Comparison of ENCODE assay signal across 13 cellular contexts in genomic region chr1:6800728-6801127, GRCh38. TPM values are rescaled to one million over a fixed set of nuclear protein-coding genes. Genes with fewer than 3 reads are reported as not detected.
DNase-seq lines count a peak whose midpoint lies in the region; ATAC-seq and TF ChIP-seq lines count a peak whose summit lies in the region.
"Had no signal": no experiment of that assay in that cellular context is flagged by ENCODE, and none has a peak within 500 bp of the region (broad histone marks: within the 10 kb centered on the region; RNA-seq: fewer than 3 reads in every experiment).

No MANE protein-coding gene starts in this region.

- peak; percentile 24 for DNase-seq in KBM-7
- no peak for DNase-seq in colonic mucosa
- no peak for DNase-seq in mucosa of descending colon
- no peak for DNase-seq in dorsolateral prefrontal cortex
- no peak for DNase-seq in NCI-H146 treated with DMSO at 0.1 percent for 48 hours (lab: John Stamatoyannopoulos, UW; ENCODE audit: unreplicated experiment)
- DNase-seq in progenitor cell of endocrine pancreas (ENCODE audit: low spot score, unreplicated experiment), result no peak
- DNase-seq in activated naive CD4-positive, alpha-beta T cell (lab: John Stamatoyannopoulos, UW), result no peak
- DNase-seq: activated CD8-positive, alpha-beta T cell treated with anti-CD3 and anti-CD28 coated beads, Interleukin-2, amount 10 ng/mL, durations not matched to agents 7 days and 5 days; C1 segment of cervical spinal cord; NCI-H526 had no signal

- H3K9ac ChIP-seq in colonic mucosa (ENCODE audit: low read depth in 2 of 2, low read length in 2 of 2), result peak overlapping the region in 1 of 2 donors; percentile 3

- no peaks in the 10 kb centered on the region for H3K27me3 Mint-ChIP-seq in progenitor cell of endocrine pancreas
- H3K27me3 Mint-ChIP-seq: brain had no signal

- TF ChIP-seq CTCF in colonic mucosa (IDR thresholded peaks at IDR 0.05) (no peak), mucosa of descending colon (IDR thresholded peaks at IDR 0.05) (no peak), dorsolateral prefrontal cortex (IDR thresholded peaks at IDR 0.05 in 54 of 56, conservative IDR thresholded peaks at IDR 0.05 in 2 of 56; ENCODE audit: low read depth in 1 of 56, partially characterized antibody in 56 of 56) (no peak), progenitor cell of endocrine pancreas (IDR thresholded peaks at IDR 0.05; ENCODE audit: unreplicated experiment) (no peak)

- H3K4me1 Mint-ChIP-seq in progenitor cell of endocrine pancreas (ENCODE audit: low read depth), result peaks cover 14% of the 10 kb centered on the region

- peaks cover 2% of the 10 kb centered on the region for H3K36me3 Mint-ChIP-seq in progenitor cell of endocrine pancreas (ENCODE audit: insufficient read depth)

- H3K79me2 ChIP-seq in ACC112 (ENCODE audit: control insufficient read depth, insufficient read depth, low read length, unreplicated experiment), result peaks cover 57% of the 10 kb centered on the region

- H3K4me3 Mint-ChIP-seq in progenitor cell of endocrine pancreas (ENCODE audit: low read depth), result no peak overlapping the region
- H3K4me3 Mint-ChIP-seq: activated CD8-positive, alpha-beta T cell treated with anti-CD3 and anti-CD28 coated beads, Interleukin-2, amount 10 ng/mL, durations not matched to agents 7 days and 5 days; brain had no signal

- H3K9me3 ChIP-seq in colonic mucosa (no peaks in the 10 kb centered on the region), mucosa of descending colon (no peaks in the 10 kb centered on the region)
- H3K9me3 ChIP-seq: tibial nerve had no signal

- no peak overlapping the region for H2AFZ ChIP-seq in ACC112 (ENCODE audit: low read length, unreplicated experiment)

- H3K27ac Mint-ChIP-seq in progenitor cell of endocrine pancreas, result no peak overlapping the region
- H3K27ac Mint-ChIP-seq: activated CD8-positive, alpha-beta T cell treated with anti-CD3 and anti-CD28 coated beads, Interleukin-2, amount 10 ng/mL, durations not matched to agents 7 days and 5 days; brain had no signal

- H3K27ac ChIP-seq in ACC112 (ENCODE audit: low read depth, low read length) (peak overlapping the region; percentile 23), colonic mucosa (peak overlapping the region; percentile 46), dorsolateral prefrontal cortex (peak overlapping the region in 18 of 59 donors; percentile 1 to 62 (median 28))

- no peaks in the 10 kb centered on the region for H3K9me3 Mint-ChIP-seq in progenitor cell of endocrine pancreas (ENCODE audit: low read depth)
- H3K9me3 Mint-ChIP-seq: brain had no signal

- intact Hi-C loops in colonic mucosa (cut with DNase I), result no loop called here
- intact Hi-C loops in mucosa of descending colon (cut with DNase I, micrococcal nuclease), result no loop called here
- intact Hi-C loops in dorsolateral prefrontal cortex (cut with DNase I), result loop anchor here in 1 of 2 donors (5.0 kb wide), 1 partner anchor 87 kb away; no protein-coding TSS in a partner anchor

- H3K27me3 ChIP-seq in ACC112 (ENCODE audit: insufficient read depth, low read length) (no peaks in the 10 kb centered on the region), colonic mucosa (no peaks in the 10 kb centered on the region), dorsolateral prefrontal cortex (no peaks in the 10 kb centered on the region)
- H3K27me3 ChIP-seq: tibial nerve had no signal

- H3K36me3 ChIP-seq in ACC112 (ENCODE audit: insufficient read depth, low read length), result no peaks in the 10 kb centered on the region
- H3K36me3 ChIP-seq in colonic mucosa, result no peaks in the 10 kb centered on the region
- no peaks in the 10 kb centered on the region for H3K36me3 ChIP-seq in mucosa of descending colon (ENCODE audit: low read depth)
- H3K36me3 ChIP-seq: tibial nerve had no signal

- in situ Hi-C loops in KBM-7 (cut with MboI; ENCODE audit: low pct_unique_long_range_greater_than_20kb, low sequenced_read_pairs), result no loop called here

- H3K4me1 ChIP-seq in ACC112 (ENCODE audit: control insufficient read depth, insufficient read depth, low read length, unreplicated experiment) (peaks cover 39% of the 10 kb centered on the region), colonic mucosa (no peaks in the 10 kb centered on the region), mucosa of descending colon (ENCODE audit: low read depth) (peaks cover 15% of the 10 kb centered on the region)

- peak; percentile 32 for ATAC-seq in mucosa of descending colon
- ATAC-seq: activated CD8-positive, alpha-beta T cell treated with anti-CD3 and anti-CD28 coated beads, Interleukin-2, amount 10 ng/mL, durations not matched to agents 7 days and 5 days had no signal

- H3K4me3 ChIP-seq in ACC112 (ENCODE audit: low read depth, low read length) (no peak overlapping the region), colonic mucosa (no peak overlapping the region), mucosa of descending colon (no peak overlapping the region), dorsolateral prefrontal cortex (no peak overlapping the region)
- H3K4me3 ChIP-seq: tibial nerve had no signal

RNA-seq across cellular contexts. Expression of gene CAMTA1, which starts 15.5 kb away (rescaled TPM):
- total RNA-seq in colonic mucosa (10 to 100 TPM; 76.8 to 92.8 TPM), mucosa of descending colon (100 to 1,000 TPM in 1 of 3 donors, 10 to 100 TPM in 2; 73.4 to 114 (median 82.6) TPM), dorsolateral prefrontal cortex (100 to 1,000 TPM in 119 of 120 experiments, 10 to 100 TPM in 1; 90.3 to 173 (median 139) TPM), progenitor cell of endocrine pancreas (89.1 and 99.0 TPM in 2 replicates)
